Comparison of ENCODE assay signal across 8 cellular contexts in genomic region chr12:112939761-112940357, GRCh38. TPM values are rescaled to one million over a fixed set of nuclear protein-coding genes. Genes with fewer than 3 reads are reported as not detected.
DNase-seq lines count a peak whose midpoint lies in the region; ATAC-seq and TF ChIP-seq lines count a peak whose summit lies in the region.

No MANE protein-coding gene starts in this region.

- H3K27ac Mint-ChIP-seq in effector memory CD8-positive, alpha-beta T cell: peak overlapping the region; percentile 65 to 77

- H3K4me3 Mint-ChIP-seq in effector memory CD8-positive, alpha-beta T cell: peak overlapping the region; percentile 74 to 85

- DNase-seq in COR-L47 (lab: John Stamatoyannopoulos, UW) (peak; percentile 13), GM19240 (ENCODE audit: insufficient read length, low spot score) (peak; percentile 48), KBM-7 (peak; percentile 31), body of pancreas (no peak), NCI-H2171 treated with DMSO at 0.1 percent for 48 hours (lab: John Stamatoyannopoulos, UW) (no peak), NCI-H446 treated with DMSO at 0.1 percent for 48 hours (lab: John Stamatoyannopoulos, UW) (no peak)
- DNase-seq in effector memory CD8-positive, alpha-beta T cell: no peak

- no peak for TF ChIP-seq CTCF in body of pancreas (IDR thresholded peaks at IDR 0.05)
- TF ChIP-seq CTCF in gastroesophageal sphincter (IDR thresholded peaks at IDR 0.05): no peak

- no peaks in the 10 kb centered on the region for H3K36me3 ChIP-seq in body of pancreas (replicated peaks in 1 of 2; ENCODE audit: insufficient read depth in 1 of 2, low read depth in 2 of 2)
- H3K36me3 ChIP-seq in gastroesophageal sphincter: peaks cover 0 to 25% of the 10 kb centered on the region in 2 donors

- H3K9me3 ChIP-seq in body of pancreas (no peaks in the 10 kb centered on the region), gastroesophageal sphincter (no peaks in the 10 kb centered on the region)

- H3K9me3 Mint-ChIP-seq in effector memory CD8-positive, alpha-beta T cell: no peaks in the 10 kb centered on the region

- WGBS in body of pancreas, 2 donors: 53 to 71% methylated on average over 7 of the region's 7 CpGs
- WGBS in gastroesophageal sphincter (ENCODE audit: low coverage in 1 of 2), 2 donors: 49 to 80% methylated on average over 2 to 7 of the region's 7 CpGs

- no peak for TF ChIP-seq POLR2A in body of pancreas (IDR thresholded peaks at IDR 0.05)
- no peak for TF ChIP-seq POLR2A in gastroesophageal sphincter (IDR thresholded peaks at IDR 0.05)

- H3K4me3 ChIP-seq in body of pancreas (no peak overlapping the region), gastroesophageal sphincter (peak overlapping the region in 1 of 2 donors; percentile 69)

- intact Hi-C loops in body of pancreas (cut with DNase I): no loop called here

- no peak for TF ChIP-seq EP300 in gastroesophageal sphincter (IDR thresholded peaks at IDR 0.05)

- in situ Hi-C loops in KBM-7 (cut with MboI; ENCODE audit: low pct_unique_long_range_greater_than_20kb, low sequenced_read_pairs): no loop called here

- peaks cover 20 to 31% of the 10 kb centered on the region in 2 donors for H3K4me1 Mint-ChIP-seq in effector memory CD8-positive, alpha-beta T cell (ENCODE audit: low read depth in 2 of 2)

- no peak overlapping the region for H3K27ac ChIP-seq in body of pancreas
- H3K27ac ChIP-seq in gastroesophageal sphincter: no peak overlapping the region

- H3K27me3 Mint-ChIP-seq in effector memory CD8-positive, alpha-beta T cell: no peaks in the 10 kb centered on the region

- peaks cover 11% of the 10 kb centered on the region for H3K36me3 Mint-ChIP-seq in effector memory CD8-positive, alpha-beta T cell (ENCODE audit: insufficient read depth)

- H3K27me3 ChIP-seq in body of pancreas (no peaks in the 10 kb centered on the region), gastroesophageal sphincter (no peaks in the 10 kb centered on the region)

- H3K4me1 ChIP-seq in body of pancreas: peaks cover 14% of the 10 kb centered on the region
- peaks cover 3 to 19% (median 9%) of the 10 kb centered on the region in 3 donors for H3K4me1 ChIP-seq in gastroesophageal sphincter

- ATAC-seq in effector memory CD8-positive, alpha-beta T cell (replicated peaks): no peak
- ATAC-seq in body of pancreas: no peak
- ATAC-seq in gastroesophageal sphincter: no peak

RNA-seq across cellular contexts. Expression of gene OAS3, which starts 1.6 kb away (rescaled TPM):
- total RNA-seq in body of pancreas (10 to 100 TPM in 1 of 2 donors, 1 to 10 TPM in 1; 2.3 to 18.1 TPM), gastroesophageal sphincter (10 to 100 TPM in 1 of 4 donors, 1 to 10 TPM in 3; 3.5 to 10.2 (median 7.2) TPM)

RNA-seq across cellular contexts. Expression of gene OAS1, which starts 33.1 kb away (rescaled TPM):
- total RNA-seq in body of pancreas (1 to 10 TPM; 4.3 to 7.8 TPM), gastroesophageal sphincter (10 to 100 TPM in 1 of 4 donors, 1 to 10 TPM in 3; 4.8 to 17.0 (median 7.6) TPM)

RNA-seq across cellular contexts. Expression of gene OAS2, which starts 38.5 kb away (rescaled TPM):
- total RNA-seq in body of pancreas: 1 to 10 TPM; 1.6 to 2.3 TPM
- total RNA-seq in gastroesophageal sphincter: 1 to 10 TPM; 6.5 to 10.0 (median 7.5) TPM

Comparison
In these comparisons a context has a peak if more than half of its experiments do, and no peak if none do; other contexts are left out.
1. DNase-seq: peak in COR-L47 (single experiment), GM19240 (single experiment) and KBM-7 (single experiment); none in effector memory CD8-positive, alpha-beta T cell (0 of 3), body of pancreas (0 of 4), NCI-H2171 treated with DMSO at 0.1 percent for 48 hours (single experiment) and NCI-H446 treated with DMSO at 0.1 percent for 48 hours (single experiment).